28 cellular contexts compared by ENCODE assay signal in genomic region chr2:232777278-232777677, GRCh38. TPM values are rescaled to one million over a fixed set of nuclear protein-coding genes. Genes with fewer than 3 reads are reported as not detected.
"Had no signal": no experiment of that assay in that cellular context is flagged by ENCODE, and none has a peak within 500 bp of the region (broad histone marks: within the 10 kb centered on the region; RNA-seq: fewer than 3 reads in every experiment).

No MANE protein-coding gene starts in this region.

- H3K9me3 ChIP-seq: gastroesophageal sphincter, heart left ventricle, left lung, prostate gland, spleen, testis, tibial artery had no signal

- DNase-seq: dorsolateral prefrontal cortex; effector CD4-positive, alpha-beta T cell; endodermal cell; foreskin fibroblast; heart left ventricle; hippocampal formation; left cardiac atrium; left lung; natural killer cell; right cardiac atrium; spleen; stimulated activated CD4-positive, alpha-beta T cell treated with anti-CD3 and anti-CD28 coated beads, Interleukin-4, amount 100 ng/mL, for 4 hours; stimulated activated naive CD8-positive, alpha-beta T cell treated with anti-CD3 and anti-CD28 coated beads, Interleukin-15, Interleukin-2, amounts not matched to agents 100 U/mL and 50 U/mL, for 24 hours; substantia nigra; testis; tibial artery had no signal

- H3K27ac ChIP-seq: epithelial cell of prostate, gastroesophageal sphincter, heart left ventricle, left lung, prostate gland, spleen, tibial artery had no signal

- H3K36me3 ChIP-seq: prostate gland had no signal

- H3K4me1 ChIP-seq: left lung, prostate gland had no signal

- H3K27me3 ChIP-seq: dorsolateral prefrontal cortex, gastroesophageal sphincter, heart left ventricle, left lung, spleen, testis, tibial artery had no signal

- ATAC-seq: esophagus mucosa; gastroesophageal sphincter; heart left ventricle; left cardiac atrium; left lung; natural killer cell; right cardiac atrium; stimulated activated memory B cell treated with anti-CD40 and anti-IgM and Interleukin-4, amounts not matched to agents 10 μg/mL and 1 μg/mL and 100 μg/mL, for 72 hours; stimulated activated naive CD8-positive, alpha-beta T cell treated with anti-CD3 and anti-CD28 coated beads, Interleukin-15, Interleukin-2, amounts not matched to agents 100 U/mL and 50 U/mL, for 24 hours had no signal

- H3K4me3 ChIP-seq: gastroesophageal sphincter, heart left ventricle, left lung, prostate gland, skin epidermis, spleen, testis, tibial artery had no signal

RNA-seq across cellular contexts. Expression of gene KCNJ13, which starts 0.9 kb away (rescaled TPM):
- total RNA-seq: esophagus mucosa, gastroesophageal sphincter, heart left ventricle, kidney epithelial cell, left cardiac atrium, left lung, lung microvascular endothelial cell, mesenteric fat pad, mononuclear cell, natural killer cell, osteoblast, right cardiac atrium, spleen had no signal
- polyA plus RNA-seq: heart left ventricle, neural cell, right cardiac atrium had no signal
